In the genomic region with DNA sequence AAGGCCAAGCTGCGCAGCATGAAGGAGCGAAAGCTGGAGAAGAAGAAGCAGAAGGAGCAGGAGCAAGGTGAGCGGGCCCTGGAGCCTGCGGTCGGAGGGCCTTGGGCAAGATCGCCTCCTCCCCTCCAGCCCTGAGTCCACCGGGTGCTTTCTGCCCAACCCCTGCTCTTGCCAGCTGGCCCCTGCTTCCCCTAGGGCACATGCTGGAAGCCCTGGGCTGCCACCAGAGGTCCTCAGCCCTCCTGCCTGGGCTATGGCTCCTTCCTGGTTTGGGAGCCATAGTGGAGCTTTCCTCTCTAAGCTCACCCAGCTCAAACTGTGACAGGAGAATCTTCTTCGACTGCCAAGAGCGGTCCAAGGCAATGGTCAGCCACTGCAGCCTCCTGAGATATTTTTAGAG, we compare ENCODE assay signal across 7 cellular contexts. TPM values are rescaled to one million over a fixed set of nuclear protein-coding genes. Genes with fewer than 3 reads are reported as not detected.
A peak's percentile ranks its signal among the peaks of the same experiment; 100 is the strongest.
DNase-seq lines count a peak whose midpoint lies in the region; ATAC-seq, FAIRE-seq and TF ChIP-seq lines count a peak whose summit lies in the region.
"Not testable (repeated sequence)": the region's sequence is repeated elsewhere in the genome, so short reads cannot be mapped to it uniquely, and the experiment has no call there.

No MANE protein-coding gene starts in this region.

- H3K9ac ChIP-seq in HepG2 (ENCODE audit: insufficient read depth, low read depth, low read length) = not testable (repeated sequence)

- not testable (repeated sequence) for H3K36me3 ChIP-seq in BE2C; GM23338 (ENCODE audit: insufficient read depth); bronchial epithelial cell (ENCODE audit: control insufficient read depth, insufficient read depth, low read length); HepG2 (replicated peaks in 1 of 2; ENCODE audit: control insufficient read depth in 1 of 2, insufficient read depth in 2 of 2, low read length in 2 of 2)

- H3K4me3 Mint-ChIP-seq in GM23338, WTC11: not testable (repeated sequence)

- intact Hi-C loops in HepG2 (cut with micrococcal nuclease; ENCODE audit: unreplicated experiment) = not testable (repeated sequence)

- DNase-seq in BE2C; GM10266 (ENCODE audit: extremely low spot score); bronchial epithelial cell (ENCODE audit: low read depth); HepG2 (ENCODE audit: low spot score): not testable (repeated sequence)
- DNase-seq in GM23338 (ENCODE audit: low spot score) (peak; percentile 22), NB4 (ENCODE audit: low read depth) (peak; percentile 39), WTC11 (ENCODE audit: low spot score) (peak; percentile 46)

- not testable (repeated sequence) for H3K4me2 ChIP-seq in GM23338; HepG2 (ENCODE audit: low read depth, low read length)

- not testable (repeated sequence) for H3K36me3 Mint-ChIP-seq in GM23338 (ENCODE audit: low read depth); WTC11

- not testable (repeated sequence) for H3K4me1 ChIP-seq in BE2C; GM23338 (ENCODE audit: insufficient read depth)
- peaks cover 11% of the 10 kb centered on the region for H3K4me1 ChIP-seq in HepG2 (ENCODE audit: insufficient read depth, low read length)

- in situ Hi-C loops in HepG2 (cut with HindIII; ENCODE audit: extremely low pct_ligation_motif_present, low pct_unique_long_range_greater_than_20kb) = not testable (repeated sequence)

- H4K20me1 ChIP-seq in GM23338 (replicated peaks; ENCODE audit: insufficient read depth); HepG2 (ENCODE audit: insufficient read depth, low read length): not testable (repeated sequence)

- 0 out of 2 replicates have a peak, but pooled peaks have one; percentile 2 for TF ChIP-seq CTCF in BE2C (IDR thresholded peaks at IDR 0.05; ENCODE audit: low read depth, low read length)
- TF ChIP-seq CTCF in GM10266 (IDR thresholded peaks at IDR 0.05; ENCODE audit: control insufficient read depth, insufficient read depth, low read depth, missing control alignments) = peak; percentile 36
- TF ChIP-seq CTCF in GM23338 (conservative IDR thresholded peaks at IDR 0.05; ENCODE audit: low read depth in 2 of 2) = peak; percentile 29 to 53
- peak; percentile 20 for TF ChIP-seq CTCF in NB4 (IDR thresholded peaks at IDR 0.05; ENCODE audit: low read depth, low read length)
- TF ChIP-seq CTCF in WTC11 (IDR thresholded peaks at IDR 0.05) = not testable (repeated sequence)
- peak; percentile 3 for TF ChIP-seq CTCF in bronchial epithelial cell (IDR thresholded peaks at IDR 0.05; ENCODE audit: insufficient read depth, low read length, severe bottlenecking)
- TF ChIP-seq CTCF in HepG2 (CRISPR knock-in tag; IDR thresholded peaks at IDR 0.05) = peak; percentile 23; the same call in 1 of the 2 replicates

- H3K79me2 ChIP-seq in GM23338 (replicated peaks; ENCODE audit: insufficient read depth); HepG2 (ENCODE audit: insufficient read depth, low read length): not testable (repeated sequence)

- H3K27me3 Mint-ChIP-seq in GM23338 (ENCODE audit: insufficient read depth, low read depth, poor library complexity); WTC11 (ENCODE audit: low read depth): not testable (repeated sequence)

- WGBS in HepG2 (ENCODE audit: low lambda C conversion rate) = 80% methylated on average over 1 of the region's 9 CpGs

- BruUV-seq in HepG2 (replicated peaks; lab: Mats Ljungman, UMichigan) = TSS peak; percentile 38

- H3K27ac Mint-ChIP-seq in GM23338, WTC11: not testable (repeated sequence)

- not testable (repeated sequence) for H3K4me3 ChIP-seq in BE2C (ENCODE audit: low read depth, low read length); GM23338; NB4 (ENCODE audit: low read depth, low read length); bronchial epithelial cell (ENCODE audit: low read depth, low read length); HepG2 (replicated peaks in 1 of 3; ENCODE audit: insufficient read depth in 1 of 3, low read depth in 2 of 3, low read length in 3 of 3)

- not testable (repeated sequence) for TF ChIP-seq EP300 in HepG2 (IDR thresholded peaks at IDR 0.05; ENCODE audit: low read depth in 2 of 2, low read length in 2 of 2); HepG2 (CRISPR knock-in tag; IDR thresholded peaks at IDR 0.05; ENCODE audit: borderline replicate concordance)

- H3K9me2 ChIP-seq in GM23338 (ENCODE audit: insufficient read depth) = not testable (repeated sequence)

- ATAC-seq in GM23338, WTC11, HepG2: not testable (repeated sequence)

- H3K27ac ChIP-seq in GM23338 (ENCODE audit: low read depth); HepG2 (ENCODE audit: extremely low read length, insufficient read depth, low read length): not testable (repeated sequence)

- not testable (repeated sequence) for FAIRE-seq in bronchial epithelial cell (lab: Jason Lieb, UNC); HepG2 (lab: Jason Lieb, UNC)

- not testable (repeated sequence) for H3K4me1 Mint-ChIP-seq in GM23338, WTC11

- CTCF ChIA-PET in WTC11 (lab: Charles Lee); HepG2 (lab: Yijun Ruan, JAX; ENCODE audit: low intra/inter-chr PET ratio, low total read pairs): not testable (repeated sequence)

- H3K9me3 ChIP-seq in BE2C; HepG2 (ENCODE audit: low read length): not testable (repeated sequence)

- not testable (repeated sequence) for TF ChIP-seq POLR2A in NB4 (IDR thresholded peaks at IDR 0.05; ENCODE audit: extremely low read depth, insufficient read length); HepG2 (IDR thresholded peaks at IDR 0.05; ENCODE audit: insufficient read depth in 1 of 2, low read depth in 2 of 2, low read length in 2 of 2)

- not testable (repeated sequence) for TF ChIP-seq RAD21 in HepG2 (CRISPR knock-in tag; IDR thresholded peaks at IDR 0.05)

- H3F3A ChIP-seq in GM23338 (replicated peaks; ENCODE audit: low read depth) = not testable (repeated sequence)

- POLR2A ChIA-PET in WTC11 (lab: Charles Lee); HepG2 (lab: Yijun Ruan, JAX): not testable (repeated sequence)

- not testable (repeated sequence) for H3K9me3 Mint-ChIP-seq in GM23338, WTC11

- H3K27me3 ChIP-seq in BE2C; GM23338 (ENCODE audit: insufficient read depth); bronchial epithelial cell (ENCODE audit: control insufficient read depth, insufficient read depth, low read length); HepG2 (ENCODE audit: control insufficient read depth in 1 of 2, insufficient read depth in 2 of 2, low read length in 2 of 2): not testable (repeated sequence)

- H2AFZ ChIP-seq in GM23338; HepG2 (ENCODE audit: low read length): not testable (repeated sequence)

TF ChIP-seq in HepG2, 621 proteins besides CTCF, POLR2A, EP300 and RAD21 (continues in another document):
- TF ChIP-seq STAG1 (CRISPR knock-in tag; IDR thresholded peaks at IDR 0.05) = peak; percentile 36

RNA-seq across cellular contexts. Expression of a gene that starts 29.5 kb away (rescaled TPM):
- 12.6 TPM for polyA plus RNA-seq in BE2C (2012; ENCODE audit: insufficient read depth, insufficient read length, low read depth)
- 4.1 and 5.0 TPM in 2 replicates for total RNA-seq in GM23338 (2014; rRNA removed; shearing (Covaris generic))
- polyA plus RNA-seq in GM23338 (2016; fragmentation: Nextera tagmentation; extraction: Ambion mirVana) = 2.5 and 3.7 TPM in 2 replicates
- 9.3 to 11.0 TPM (median 10.5 TPM) in 3 replicates for total RNA-seq in WTC11 (2021)
- 7.6 and 7.7 TPM in 2 replicates for total RNA-seq in bronchial epithelial cell
- 2.9 and 9.6 TPM in 2 replicates for total RNA-seq in HepG2 (2016; rRNA removed; fragmentation: Illumina TruSeq; extraction: Trizol)
- total RNA-seq in HepG2 (2016; cell fraction: cytosol; rRNA removed; fragmentation: Illumina TruSeq; extraction: Trizol; ENCODE audit: low read depth) = 4.3 TPM in 2 replicates
- total RNA-seq in HepG2 (2016; cell fraction: insoluble cytoplasmic fraction; rRNA removed; fragmentation: Illumina TruSeq; extraction: Trizol) = 2.4 and 8.8 TPM in 2 replicates
- 2.8 and 3.6 TPM in 2 replicates for total RNA-seq in HepG2 (2016; cell fraction: membrane; rRNA removed; fragmentation: Illumina TruSeq; extraction: Trizol)
- total RNA-seq in HepG2 (2016; cell fraction: nucleus; rRNA removed; fragmentation: Illumina TruSeq; extraction: Trizol) = 14.4 and 20.3 TPM in 2 replicates
- 13.4 and 16.4 TPM in 2 replicates for polyA plus RNA-seq in HepG2 (2011; rRNA removed)
- polyA plus RNA-seq in HepG2 (2011; cell fraction: cytosol; rRNA removed) = 4.3 and 6.5 TPM in 2 replicates
- 36.6 and 49.2 TPM in 2 replicates for polyA plus RNA-seq in HepG2 (2011; cell fraction: nucleus; rRNA removed)
- 8.6 and 9.0 TPM in 2 replicates for polyA plus RNA-seq in HepG2 (2012)
- 1.6 and 2.2 TPM in 2 replicates for polyA plus RNA-seq in HepG2 (2016; cell fraction: cytosol; fragmentation: Illumina TruSeq; extraction: Trizol; ENCODE audit: low read depth)
- polyA plus RNA-seq in HepG2 (2016; cell fraction: insoluble cytoplasmic fraction; fragmentation: Illumina TruSeq; extraction: Trizol; ENCODE audit: low read depth) = 3.3 and 4.4 TPM in 2 replicates
- polyA plus RNA-seq in HepG2 (2016; cell fraction: membrane; fragmentation: Illumina TruSeq; extraction: Trizol; ENCODE audit: low read depth) = 2.8 and 3.1 TPM in 2 replicates
- 29.3 and 35.2 TPM in 2 replicates for polyA plus RNA-seq in HepG2 (2016; cell fraction: nucleus; fragmentation: Illumina TruSeq; extraction: Trizol; ENCODE audit: insufficient read depth, low read depth)
- polyA minus RNA-seq in HepG2 (2011; rRNA and poly(A)+ RNA removed; ENCODE audit: low replicate concordance) = 17.8 and 18.9 TPM in 2 replicates
- polyA minus RNA-seq in HepG2 (2011; cell fraction: cytosol; rRNA and poly(A)+ RNA removed) = 2.5 and 3.9 TPM in 2 replicates
- polyA minus RNA-seq in HepG2 (2011; cell fraction: nucleus; rRNA and poly(A)+ RNA removed) = 32.1 and 40.5 TPM in 2 replicates
